ENCODE assay signal across 1 cellular context in genomic region chr5:72307573-72307967, GRCh38.
A peak's percentile ranks its signal among the peaks of the same experiment; 100 is the strongest.
TF ChIP-seq lines count a peak whose summit lies in the region.

No MANE protein-coding gene starts in this region.

TF ChIP-seq in HepG2, 621 proteins besides CTCF, POLR2A, EP300 and RAD21:
- TF ChIP-seq MLX (CRISPR knock-in tag; IDR thresholded peaks at IDR 0.05), result no peak
- 0 out of 2 replicates have a peak, but pooled peaks have one; percentile 45 for TF ChIP-seq NFIC (IDR thresholded peaks at IDR 0.05; ENCODE audit: low read length)
- no peak for TF ChIP-seq SRY (CRISPR knock-in tag; IDR thresholded peaks at IDR 0.05)
- TF ChIP-seq ZNF710 (CRISPR knock-in tag; IDR thresholded peaks at IDR 0.05; ENCODE audit: borderline replicate concordance), result no peak
- no peak for TF ChIP-seq THRA (CRISPR knock-in tag; IDR thresholded peaks at IDR 0.05; ENCODE audit: borderline replicate concordance)
